Comparison of ENCODE assay signal across 17 cellular contexts in genomic region chr20:57671662-57672061, GRCh38. TPM values are rescaled to one million over a fixed set of nuclear protein-coding genes. Genes with fewer than 3 reads are reported as not detected.
DNase-seq lines count a peak whose midpoint lies in the region; ATAC-seq and TF ChIP-seq lines count a peak whose summit lies in the region.
"Had no signal": no experiment of that assay in that cellular context is flagged by ENCODE, and none has a peak within 500 bp of the region (broad histone marks: within the 10 kb centered on the region; RNA-seq: fewer than 3 reads in every experiment).

No MANE protein-coding gene starts in this region.

- no peak overlapping the region for H3K4me3 ChIP-seq in gastrocnemius medialis
- H3K4me3 ChIP-seq: thyroid gland had no signal

- H3K4me3 Mint-ChIP-seq in H9 (no peak overlapping the region), neural crest cell (no peak overlapping the region)
- H3K4me3 Mint-ChIP-seq: natural killer cell treated with Interleukin-12 subunit alpha and Interleukin-12 subunit beta and Interleukin-15 and Interleukin-18, amount 100 ng/mL, for 72 hours had no signal

- H3K79me1 ChIP-seq in H9 (ENCODE audit: insufficient read depth, low read depth, low read length, poor library complexity, severe bottlenecking), result peaks cover 4% of the 10 kb centered on the region

- H3K4me1 Mint-ChIP-seq in H9 (peaks cover 49 to 61% of the 10 kb centered on the region in 2 experiments), neural crest cell (peaks cover 10% of the 10 kb centered on the region)

- no peak overlapping the region for H2BK15ac ChIP-seq in H9 (ENCODE audit: low read depth, low read length)

- H4K5ac ChIP-seq in H9 (ENCODE audit: insufficient read length, low read depth, low read length), result no peak overlapping the region

- no peak overlapping the region for H4K91ac ChIP-seq in H9 (ENCODE audit: insufficient read length, low read depth, low read length)

- no peak overlapping the region for H2BK120ac ChIP-seq in H9 (ENCODE audit: low read depth, low read length, poor library complexity, severe bottlenecking)

- H3K79me2 ChIP-seq in H9 (ENCODE audit: insufficient read depth, low read length), result peaks cover 35% of the 10 kb centered on the region; the same call in 1 of the 2 replicates

- H3K23ac ChIP-seq in H9 (ENCODE audit: insufficient read length, low read depth, low read length), result no peak overlapping the region

- H3K9me3 ChIP-seq in H9 (ENCODE audit: control insufficient read depth, low read depth, low read length), result no peaks in the 10 kb centered on the region
- no peaks in the 10 kb centered on the region for H3K9me3 ChIP-seq in gastrocnemius medialis
- H3K9me3 ChIP-seq: thyroid gland had no signal

- DNase-seq in SHP77 (lab: John Stamatoyannopoulos, UW) (peak; percentile 13 to 17), SHP77 treated with DMSO at 0.1 percent for 48 hours (lab: John Stamatoyannopoulos, UW) (no peak), H9 (no peak), neural crest cell (ENCODE audit: low read depth, low spot score) (no peak), amniotic stem cell (lab: John Stamatoyannopoulos, UW) (no peak), gastrocnemius medialis (no peak)
- DNase-seq: activated naive CD4-positive, alpha-beta T cell treated with Interleukin-2 at 50 U/mL for 16 hours; DMS 273 treated with DMSO at 0.1 percent for 48 hours; mammary epithelial cell; NCI-H510A; stimulated activated CD4-positive, alpha-beta T cell treated with anti-CD3 and anti-CD28 coated beads, Interleukin-2, amount 100 ng/mL, for 48 hours; stimulated activated CD8-positive, alpha-beta memory T cell treated with anti-CD3 and anti-CD28 coated beads, Interleukin-4, amount 100 ng/mL, for 48 hours; SW 1271 had no signal

- H4K8ac ChIP-seq in H9 (replicated peaks; ENCODE audit: insufficient read length, low read depth, low read length), result no peak overlapping the region

- ATAC-seq in HG03565 (IDR thresholded peaks at IDR 0.05; ENCODE audit: unreplicated experiment) (no peak), gastrocnemius medialis (no peak)
- ATAC-seq: natural killer cell treated with Interleukin-12 subunit alpha and Interleukin-12 subunit beta and Interleukin-15 and Interleukin-18, amount 100 ng/mL, for 72 hours had no signal

- H3K4me1 ChIP-seq in H9 (ENCODE audit: insufficient read depth, low read length) (no peaks in the 10 kb centered on the region; the same call in 1 of the 2 replicates), gastrocnemius medialis (no peaks in the 10 kb centered on the region)

- H3K23me2 ChIP-seq in H9 (ENCODE audit: insufficient read length, low read depth, low read length, poor library complexity, severe bottlenecking), result no peaks in the 10 kb centered on the region

- H3K14ac ChIP-seq in H9 (ENCODE audit: insufficient read depth, low read length), result no peak overlapping the region

- no peak overlapping the region for H3T11ph ChIP-seq in H9 (ENCODE audit: low read length)

- TF ChIP-seq CTCF in H9 (conservative IDR thresholded peaks at IDR 0.05), result peak; percentile 19; the same call in 2 of the 3 replicates
- TF ChIP-seq CTCF in VCaP (conservative IDR thresholded peaks at IDR 0.05), result 0 out of 2 replicates have a peak, but pooled peaks have one; percentile 18
- TF ChIP-seq CTCF in neural crest cell (conservative IDR thresholded peaks at IDR 0.05), result peak; percentile 21
- no peak for TF ChIP-seq CTCF in gastrocnemius medialis (IDR thresholded peaks at IDR 0.05 in 4 of 5, conservative IDR thresholded peaks at IDR 0.05 in 1 of 5)

- no peak overlapping the region for H3K4ac ChIP-seq in H9 (ENCODE audit: low read depth, low read length)

- no CpG with 5 or more reads among the region's 4 CpGs for WGBS in H9 (ENCODE audit: extremely low coverage, insufficient read length, low lambda C conversion rate)

- H3K56ac ChIP-seq in H9 (ENCODE audit: insufficient read length, low read depth, low read length), result no peak overlapping the region

- H2BK12ac ChIP-seq in H9 (ENCODE audit: insufficient read length, low read depth, low read length), result no peak overlapping the region

- H3K36me3 ChIP-seq in gastrocnemius medialis, result no peaks in the 10 kb centered on the region
- H3K36me3 ChIP-seq: thyroid gland had no signal

- H3K9ac ChIP-seq in H9 (ENCODE audit: extremely low read depth, insufficient read length, low read length), result no peak overlapping the region

- no peak overlapping the region for H3K27ac ChIP-seq in H9 (ENCODE audit: insufficient read length, low read depth, low read length)
- H3K27ac ChIP-seq in VCaP, result peak overlapping the region; percentile 99
- no peak overlapping the region for H3K27ac ChIP-seq in gastrocnemius medialis
- H3K27ac ChIP-seq: thyroid gland had no signal

- H3K27me3 Mint-ChIP-seq in H9 (ENCODE audit: low read depth), result no peaks in the 10 kb centered on the region
- H3K27me3 Mint-ChIP-seq in neural crest cell (ENCODE audit: low read depth), result peaks cover 7% of the 10 kb centered on the region

- intact Hi-C loops in gastrocnemius medialis (cut with DNase I; ENCODE audit: low total_unique reads), result no loop called here

- H4K20me1 ChIP-seq in H9 (ENCODE audit: control insufficient read depth, insufficient read depth, insufficient read length), result no peaks in the 10 kb centered on the region

- no peak overlapping the region for H3K4me2 ChIP-seq in H9 (ENCODE audit: insufficient read depth, insufficient read length, low read length)

- no peak overlapping the region for H2BK20ac ChIP-seq in H9 (ENCODE audit: low read depth, low read length, poor library complexity, severe bottlenecking)

- TF ChIP-seq POLR2A in gastrocnemius medialis (IDR thresholded peaks at IDR 0.05), result no peak

- no peak overlapping the region for H2AFZ ChIP-seq in H9 (ENCODE audit: low read length)

- H3K36me3 Mint-ChIP-seq in H9 (ENCODE audit: insufficient read depth in 1 of 3, low read depth in 3 of 3) (peaks cover 0 to 13% (median 0%) of the 10 kb centered on the region in 3 experiments; a peak in 3 of 7 replicates), neural crest cell (ENCODE audit: low read depth) (no peaks in the 10 kb centered on the region)
- H3K36me3 Mint-ChIP-seq: natural killer cell treated with Interleukin-12 subunit alpha and Interleukin-12 subunit beta and Interleukin-15 and Interleukin-18, amount 100 ng/mL, for 72 hours had no signal

- H3K27me3 ChIP-seq in H9 (ENCODE audit: insufficient read depth, low read length) (no peaks in the 10 kb centered on the region), gastrocnemius medialis (no peaks in the 10 kb centered on the region)
- H3K27me3 ChIP-seq: thyroid gland had no signal

- H3K27ac Mint-ChIP-seq in H9, result no peak overlapping the region
- H3K27ac Mint-ChIP-seq in neural crest cell (ENCODE audit: unreplicated experiment), result no peak overlapping the region
- H3K27ac Mint-ChIP-seq: natural killer cell treated with Interleukin-12 subunit alpha and Interleukin-12 subunit beta and Interleukin-15 and Interleukin-18, amount 100 ng/mL, for 72 hours had no signal

- H3K18ac ChIP-seq in H9 (ENCODE audit: insufficient read length, low read depth, low read length), result no peak overlapping the region

- H2BK5ac ChIP-seq in H9 (ENCODE audit: insufficient read length, low read length), result no peak overlapping the region

- H2AK5ac ChIP-seq in H9 (ENCODE audit: insufficient read length, low read length), result no peak overlapping the region

- in situ Hi-C loops in gastrocnemius medialis (cut with MboI; ENCODE audit: low sequenced_read_pairs in 4 of 4), result no loop called here

- H3K9me3 Mint-ChIP-seq in H9 (no peaks in the 10 kb centered on the region), neural crest cell (no peaks in the 10 kb centered on the region)
- H3K9me3 Mint-ChIP-seq: natural killer cell treated with Interleukin-12 subunit alpha and Interleukin-12 subunit beta and Interleukin-15 and Interleukin-18, amount 100 ng/mL, for 72 hours had no signal

RNA-seq across cellular contexts. Expression of gene PMEPA1, which starts 38.2 kb away (rescaled TPM):
- total RNA-seq in H9 (2021) (34.6 and 35.7 TPM in 2 replicates), neural crest cell (3.2 and 4.2 TPM in 2 replicates), gastrocnemius medialis (1 to 10 TPM; 1.5 to 8.1 (median 5.8) TPM)

RNA-seq across cellular contexts. Expression of gene ZBP1, which starts 51.4 kb away (rescaled TPM):
- total RNA-seq in H9 (2021) (not detected in 2 replicates), neural crest cell (not detected in 2 replicates), gastrocnemius medialis (not detected)
- total RNA-seq: mammary epithelial cell had no signal

Comparison
In these comparisons a context has a peak if more than half of its experiments do, and no peak if none do; other contexts are left out.
1. DNase-seq: peak in SHP77 (2 of 2); none in SHP77 treated with DMSO at 0.1 percent for 48 hours (single experiment), H9 (single experiment), neural crest cell (single experiment), amniotic stem cell (single experiment) and gastrocnemius medialis (0 of 2).
2. CTCF ChIP-seq: peak in H9 (single experiment), VCaP (single experiment) and neural crest cell (single experiment); none in gastrocnemius medialis (0 of 5).